Comparison of ENCODE assay signal across 17 cellular contexts in the genomic region with DNA sequence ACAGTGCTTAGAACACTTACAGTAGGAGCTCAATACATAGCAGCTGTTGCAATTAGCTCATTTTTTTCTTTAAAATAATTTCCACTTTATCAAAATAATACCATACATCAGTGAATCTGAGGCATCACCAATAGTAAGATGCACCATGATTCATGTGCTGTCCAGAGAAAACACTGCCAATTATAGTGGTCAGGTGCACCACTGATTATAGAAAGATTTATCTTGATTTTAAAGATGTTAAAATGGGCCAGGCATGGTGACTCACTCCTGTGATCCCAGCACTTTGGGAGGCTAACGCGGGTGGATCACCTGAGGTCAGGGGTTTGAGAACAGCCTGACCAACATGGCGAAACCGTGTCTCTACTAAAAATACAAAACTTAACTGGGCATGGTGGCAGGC. TPM values are rescaled to one million over a fixed set of nuclear protein-coding genes. Genes with fewer than 3 reads are reported as not detected.
DNase-seq lines count a peak whose midpoint lies in the region; ATAC-seq and TF ChIP-seq lines count a peak whose summit lies in the region.
"Had no signal": no experiment of that assay in that cellular context is flagged by ENCODE, and none has a peak within 500 bp of the region (broad histone marks: within the 10 kb centered on the region; RNA-seq: fewer than 3 reads in every experiment).

No MANE protein-coding gene starts in this region.

- H2AFZ ChIP-seq in smooth muscle cell (ENCODE audit: low read depth), result no peak overlapping the region

- H3K27me3 ChIP-seq in effector memory CD4-positive, alpha-beta T cell (replicated peaks; ENCODE audit: control insufficient read depth, insufficient read depth, low read length, poor library complexity, severe bottlenecking), result no peaks in the 10 kb centered on the region
- H3K27me3 ChIP-seq in transverse colon, result no peaks in the 10 kb centered on the region
- no peaks in the 10 kb centered on the region for H3K27me3 ChIP-seq in smooth muscle cell (ENCODE audit: low read depth)
- H3K27me3 ChIP-seq: dorsolateral prefrontal cortex, esophagus muscularis mucosa had no signal

- H3K9me3 ChIP-seq in effector memory CD4-positive, alpha-beta T cell (ENCODE audit: control insufficient read depth, low read length), result no peaks in the 10 kb centered on the region
- H3K9me3 ChIP-seq in transverse colon, result no peaks in the 10 kb centered on the region
- no peaks in the 10 kb centered on the region for H3K9me3 ChIP-seq in smooth muscle cell (replicated peaks; ENCODE audit: low read depth)
- H3K9me3 ChIP-seq: esophagus muscularis mucosa, HAP-1 had no signal

- H3K27me3 Mint-ChIP-seq in activated naive CD4-positive, alpha-beta T cell treated with anti-CD3 and anti-CD28 coated beads for 36 hours (ENCODE audit: low read depth), result no peaks in the 10 kb centered on the region
- no peaks in the 10 kb centered on the region for H3K27me3 Mint-ChIP-seq in T-cell

- H3K4me1 Mint-ChIP-seq in activated naive CD4-positive, alpha-beta T cell treated with anti-CD3 and anti-CD28 coated beads for 36 hours (ENCODE audit: low read depth), result peaks cover 86% of the 10 kb centered on the region
- H3K4me1 Mint-ChIP-seq in T-cell, result peaks cover 73 to 92% (median 88%) of the 10 kb centered on the region in 3 donors

- no peak for TF ChIP-seq EP300 in transverse colon (IDR thresholded peaks at IDR 0.05; ENCODE audit: low read depth)

- no peak overlapping the region for H3K4me3 ChIP-seq in effector memory CD4-positive, alpha-beta T cell (ENCODE audit: insufficient read depth, low read depth, low read length, poor library complexity, severe bottlenecking)
- H3K4me3 ChIP-seq in transverse colon (no peak overlapping the region), smooth muscle cell (no peak overlapping the region)
- H3K4me3 ChIP-seq: esophagus muscularis mucosa, HAP-1 had no signal

- in situ Hi-C loops in transverse colon (cut with MboI; ENCODE audit: low pct_ligation_motif_present in 1 of 4, low pct_unique_long_range_greater_than_20kb in 1 of 4, low sequenced_read_pairs in 3 of 4), result loop anchor here in 1 of 4 donors (25.0 kb wide), 1 partner anchor 110 kb away; a partner anchor contains a TSS

- 86 to 89% methylated on average over 2 to 4 of the region's 4 CpGs for WGBS in transverse colon (ENCODE audit: low coverage in 1 of 2), 2 donors
- WGBS in smooth muscle cell (ENCODE audit: low lambda C conversion rate), result 93% methylated on average over 4 of the region's 4 CpGs

- POLR2A ChIA-PET in T-cell (lab: Charles Lee), result interaction anchor here (0.7 to 1.2 kb wide), 3 partner anchors 21 to 47 kb away, joined by 3 to 5 read pairs (median 4); a partner anchor contains a TSS

- no peaks in the 10 kb centered on the region for H3K79me2 ChIP-seq in smooth muscle cell (ENCODE audit: low read depth)

- no peak overlapping the region for H3K9ac ChIP-seq in smooth muscle cell (ENCODE audit: low read depth)

- peak overlapping the region; percentile 95 for H3K27ac ChIP-seq in effector memory CD4-positive, alpha-beta T cell (ENCODE audit: insufficient read depth, low read length, poor library complexity, severe bottlenecking)
- peak overlapping the region; percentile 24 to 71 (median 44) for H3K27ac ChIP-seq in transverse colon
- no peak overlapping the region for H3K27ac ChIP-seq in smooth muscle cell (ENCODE audit: low read depth)
- H3K27ac ChIP-seq: dorsolateral prefrontal cortex, esophagus muscularis mucosa had no signal

- H3K9me3 Mint-ChIP-seq in activated naive CD4-positive, alpha-beta T cell treated with anti-CD3 and anti-CD28 coated beads for 36 hours, result no peaks in the 10 kb centered on the region
- peaks cover 0 to 3% (median 0%) of the 10 kb centered on the region in 3 donors for H3K9me3 Mint-ChIP-seq in T-cell

- CTCF ChIA-PET in activated naive CD4-positive, alpha-beta T cell treated with anti-CD3 and anti-CD28 coated beads for 36 hours (lab: Charles Lee), result interaction anchor here (0.7 to 5.1 kb wide), 15 partner anchors 7 to 121 kb away, joined by 3 to 34 read pairs (median 6); a partner anchor contains a TSS
- CTCF ChIA-PET in T-cell (lab: Charles Lee), result interaction anchor here (0.5 to 1.2 kb wide), 8 partner anchors 21 to 205 kb away, joined by 3 to 10 read pairs (median 4); no protein-coding TSS in a partner anchor

- no peak for ATAC-seq in T-cell (replicated peaks in 1 of 4)
- ATAC-seq in Right ventricle myocardium superior (ENCODE audit: poor library complexity), result no peak

- peak overlapping the region; percentile 98 for H3K27ac Mint-ChIP-seq in activated naive CD4-positive, alpha-beta T cell treated with anti-CD3 and anti-CD28 coated beads for 36 hours
- H3K27ac Mint-ChIP-seq in T-cell, result peak overlapping the region; percentile 97 to 98

- peak overlapping the region; percentile 63 for H3K4me3 Mint-ChIP-seq in activated naive CD4-positive, alpha-beta T cell treated with anti-CD3 and anti-CD28 coated beads for 36 hours
- peak overlapping the region in 2 of 3 donors; percentile 37 to 89 for H3K4me3 Mint-ChIP-seq in T-cell
- H3K4me3 Mint-ChIP-seq: brain had no signal

- no peaks in the 10 kb centered on the region for H3K36me3 Mint-ChIP-seq in activated naive CD4-positive, alpha-beta T cell treated with anti-CD3 and anti-CD28 coated beads for 36 hours (ENCODE audit: low read depth)
- H3K36me3 Mint-ChIP-seq in T-cell, result peaks cover 3% of the 10 kb centered on the region
- H3K36me3 Mint-ChIP-seq: brain had no signal

- TF ChIP-seq CTCF in transverse colon (IDR thresholded peaks at IDR 0.05) (no peak), smooth muscle cell (IDR thresholded peaks at IDR 0.05; ENCODE audit: borderline replicate concordance, insufficient read depth, poor library complexity, severe bottlenecking) (no peak)

- intact Hi-C loops in activated naive CD4-positive, alpha-beta T cell treated with anti-CD3 and anti-CD28 coated beads for 36 hours (cut with micrococcal nuclease), result loop anchor here (1.0 to 2.0 kb wide), 5 partner anchors 39 to 257 kb away; a partner anchor contains a TSS
- intact Hi-C loops in transverse colon (cut with DNase I; ENCODE audit: low total_unique reads) (no loop called here), Right ventricle myocardium superior (cut with DNase I) (no loop called here)

- H3F3A ChIP-seq in smooth muscle cell (ENCODE audit: low read depth), result no peaks in the 10 kb centered on the region

- peaks cover 75% of the 10 kb centered on the region for H3K4me1 ChIP-seq in effector memory CD4-positive, alpha-beta T cell (ENCODE audit: control insufficient read depth, insufficient read depth, low read length, poor library complexity, severe bottlenecking)
- H3K4me1 ChIP-seq in transverse colon, result peaks cover 0 to 8% (median 0%) of the 10 kb centered on the region in 4 donors
- H3K4me1 ChIP-seq in smooth muscle cell (ENCODE audit: low read depth), result no peaks in the 10 kb centered on the region
- H3K4me1 ChIP-seq: esophagus muscularis mucosa, HAP-1 had no signal

- H3K4me2 ChIP-seq in smooth muscle cell, result no peak overlapping the region

- no peaks in the 10 kb centered on the region for H3K36me3 ChIP-seq in effector memory CD4-positive, alpha-beta T cell (ENCODE audit: control insufficient read depth, insufficient read depth, low read length)
- no peaks in the 10 kb centered on the region for H3K36me3 ChIP-seq in transverse colon
- no peaks in the 10 kb centered on the region for H3K36me3 ChIP-seq in smooth muscle cell (ENCODE audit: low read depth)
- H3K36me3 ChIP-seq: esophagus muscularis mucosa, HAP-1 had no signal

- H4K20me1 ChIP-seq in smooth muscle cell (ENCODE audit: low read depth), result no peaks in the 10 kb centered on the region

- TF ChIP-seq POLR2A in transverse colon (IDR thresholded peaks at IDR 0.05), result no peak

- DNase-seq in activated naive CD4-positive, alpha-beta T cell treated with anti-CD3 and anti-CD28 coated beads for 36 hours, result no peak
- DNase-seq in activated naive CD4-positive, alpha-beta T cell treated with anti-CD3 and anti-CD28 coated beads, Interleukin-2, amount 50 U/mL, for 16 hours, result no peak
- DNase-seq in T-cell (no peak), transverse colon (no peak), Right ventricle myocardium superior (no peak), DMS53 (lab: John Stamatoyannopoulos, UW) (no peak), smooth muscle cell (lab: John Stamatoyannopoulos, UW; ENCODE audit: unreplicated experiment) (no peak)
- DNase-seq in effector memory CD4-positive, alpha-beta T cell, result no peak
- DNase-seq: DMS 273 treated with DMSO at 0.1 percent for 48 hours, dorsolateral prefrontal cortex, head of caudate nucleus, islet precursor cell, NCI-H1092, NCI-H748 treated with DMSO at 0.1 percent for 48 hours had no signal

RNA-seq across cellular contexts. Expression of a gene that starts 39.4 kb away (rescaled TPM):
- total RNA-seq in activated naive CD4-positive, alpha-beta T cell treated with anti-CD3 and anti-CD28 coated beads for 36 hours, result 10 to 100 TPM; 12.3 to 12.8 TPM
- total RNA-seq in T-cell (10 to 100 TPM; 11.6 to 14.9 (median 13.8) TPM), transverse colon (10 to 100 TPM in 3 of 4 donors, under 1 TPM in 1; 0.60 to 23.2 (median 14.0) TPM), Right ventricle myocardium superior (4.5 TPM), smooth muscle cell (3.8 and 5.2 TPM in 2 replicates)
- 6.7 and 8.9 TPM in 2 replicates for polyA plus RNA-seq in smooth muscle cell

RNA-seq across cellular contexts. Expression of a gene that starts 40.3 kb away (rescaled TPM):
- 10 to 100 TPM; 12.0 to 12.7 TPM for total RNA-seq in activated naive CD4-positive, alpha-beta T cell treated with anti-CD3 and anti-CD28 coated beads for 36 hours
- total RNA-seq in T-cell, result 10 to 100 TPM; 11.8 to 21.0 (median 17.3) TPM
- total RNA-seq in transverse colon, result 10 to 100 TPM; 25.5 to 35.5 (median 32.5) TPM
- total RNA-seq in Right ventricle myocardium superior, result 5.0 TPM
- total RNA-seq in smooth muscle cell, result 15.7 and 20.6 TPM in 2 replicates
- 19.9 and 20.5 TPM in 2 replicates for polyA plus RNA-seq in smooth muscle cell

RNA-seq across cellular contexts. Expression of a gene that starts 46.9 kb away (rescaled TPM):
- total RNA-seq in activated naive CD4-positive, alpha-beta T cell treated with anti-CD3 and anti-CD28 coated beads for 36 hours, result 10 to 100 TPM; 61.0 to 70.8 TPM
- 100 to 1,000 TPM; 351 to 746 (median 698) TPM for total RNA-seq in T-cell
- 100 to 1,000 TPM in 2 of 4 donors, 10 to 100 TPM in 2; 77.0 to 230 (median 96.7) TPM for total RNA-seq in transverse colon
- total RNA-seq in Right ventricle myocardium superior, result 21.8 TPM
- total RNA-seq in smooth muscle cell, result 9.2 and 21.2 TPM in 2 replicates
- polyA plus RNA-seq in smooth muscle cell, result 18.1 and 19.4 TPM in 2 replicates
